ENCODE assay signal across 23 cellular contexts in the genomic region with DNA sequence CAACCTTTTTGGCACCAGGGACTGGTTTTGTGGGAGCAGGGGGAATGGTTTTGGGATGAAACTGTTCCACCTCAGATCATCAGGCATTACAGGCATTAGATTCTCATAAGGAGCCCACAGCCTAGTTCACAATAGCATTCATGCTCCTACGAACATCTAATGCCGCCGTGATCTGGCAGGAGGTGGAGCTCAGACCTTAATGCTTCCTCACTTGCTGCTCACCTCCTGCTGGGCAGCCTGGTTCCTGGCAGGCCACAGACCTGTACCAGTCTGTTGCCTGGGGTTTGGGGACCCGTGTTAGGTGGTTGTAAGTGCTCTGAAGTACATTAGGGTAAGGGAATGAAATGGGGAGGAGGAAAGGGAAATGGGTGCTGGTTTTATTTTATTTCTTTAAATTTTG. TPM values are rescaled to one million over a fixed set of nuclear protein-coding genes. Genes with fewer than 3 reads are reported as not detected.
A peak's percentile ranks its signal among the peaks of the same experiment; 100 is the strongest.
DNase-seq lines count a peak whose midpoint lies in the region; ATAC-seq and TF ChIP-seq lines count a peak whose summit lies in the region.
"Had no signal": no experiment of that assay in that cellular context is flagged by ENCODE, and none has a peak within 500 bp of the region (broad histone marks: within the 10 kb centered on the region; RNA-seq: fewer than 3 reads in every experiment).

No MANE protein-coding gene starts in this region.

- peak overlapping the region; percentile 19; the same call in 1 of the 2 replicates for H3K4me2 ChIP-seq in HCT116 (ENCODE audit: low read length)
- H3K4me2 ChIP-seq in mesendoderm (ENCODE audit: low read length), result no peak overlapping the region

- H3K79me2 ChIP-seq in HCT116 (ENCODE audit: insufficient read depth, low read length), result no peaks in the 10 kb centered on the region
- no peaks in the 10 kb centered on the region for H3K79me2 ChIP-seq in mesendoderm (ENCODE audit: control insufficient read depth, insufficient read depth, low read length)

- no peak overlapping the region for H2BK5ac ChIP-seq in mesendoderm (ENCODE audit: low read length)

- peak; percentile 57; the same call in 1 of the 2 replicates for ATAC-seq in HCT116
- ATAC-seq: activated CD8-positive, alpha-beta memory T cell treated with anti-CD3 and anti-CD28 coated beads, Interleukin-2, amount 10 ng/mL, durations not matched to agents 7 days and 5 days; left colon; Right ventricle myocardium inferior had no signal

- no peak overlapping the region for H4K5ac ChIP-seq in mesendoderm (ENCODE audit: low read length)

- H3K23ac ChIP-seq in mesendoderm (ENCODE audit: low read length), result no peak overlapping the region

- no peaks in the 10 kb centered on the region for H3K79me1 ChIP-seq in mesendoderm (ENCODE audit: low read length)

- H2AFZ ChIP-seq in HCT116 (ENCODE audit: low read depth, low read length, poor library complexity, severe bottlenecking), result no peak overlapping the region
- H2AFZ ChIP-seq: GM23248 had no signal

- no peak overlapping the region for H3K27ac ChIP-seq in HCT116 (ENCODE audit: low read depth, low read length)
- no peak overlapping the region for H3K27ac ChIP-seq in WERI-Rb-1
- H3K27ac ChIP-seq in mesendoderm (ENCODE audit: low read depth, low read length), result no peak overlapping the region
- H3K27ac ChIP-seq: ascending aorta, GM23248, prostate gland, VCaP had no signal

- H4K20me1 ChIP-seq in HCT116 (ENCODE audit: insufficient read depth), result no peaks in the 10 kb centered on the region

- H3K27me3 ChIP-seq in HCT116 (ENCODE audit: insufficient read depth, low read length), result no peaks in the 10 kb centered on the region
- H3K27me3 ChIP-seq in WERI-Rb-1 (ENCODE audit: insufficient read depth, low read depth, severe bottlenecking), result no peaks in the 10 kb centered on the region
- H3K27me3 ChIP-seq in mesendoderm (ENCODE audit: insufficient read depth, low read length, poor library complexity), result no peaks in the 10 kb centered on the region
- H3K27me3 ChIP-seq: ascending aorta, dorsolateral prefrontal cortex, upper lobe of left lung had no signal

- no peaks in the 10 kb centered on the region for H3K9me2 ChIP-seq in HCT116 (ENCODE audit: insufficient read depth)

- no peak overlapping the region for H2AK5ac ChIP-seq in mesendoderm (ENCODE audit: low read length)

- H3K4me1 ChIP-seq in HCT116 (ENCODE audit: control insufficient read depth in 1 of 2, insufficient read depth in 2 of 2, low read length in 2 of 2), result peaks cover 18 to 29% of the 10 kb centered on the region in 2 experiments
- H3K4me1 ChIP-seq in mesendoderm (ENCODE audit: control insufficient read depth, low read depth, low read length), result no peaks in the 10 kb centered on the region
- H3K4me1 ChIP-seq: ascending aorta, prostate gland had no signal

- no peak overlapping the region for H2BK120ac ChIP-seq in mesendoderm (ENCODE audit: low read depth, low read length)

- RAD21 ChIA-PET in HCT116 (lab: Charles Lee; ENCODE audit: low non-redundant PET in 1 of 2, low total read pairs in 2 of 2, uncharacterized antibody in 2 of 2, unreplicated experiment in 2 of 2), result interaction anchor here in 1 of 2 experiments (0.6 kb wide), 1 partner anchor 71 kb away, joined by 3 read pairs; no protein-coding TSS in a partner anchor

- H3K4me3 ChIP-seq in HCT116 (replicated peaks in 1 of 2; ENCODE audit: low read depth in 1 of 2, low read length in 2 of 2) (no peak overlapping the region), WERI-Rb-1 (ENCODE audit: low read depth, low read length) (no peak overlapping the region), mesendoderm (ENCODE audit: low read length) (no peak overlapping the region)
- H3K4me3 ChIP-seq: ascending aorta, dorsolateral prefrontal cortex, GM23248, prostate gland, upper lobe of left lung had no signal

- WGBS in mesendoderm (ENCODE audit: extremely low coverage, insufficient coverage, low lambda C conversion rate), result no CpG with 5 or more reads among the region's 4 CpGs

- H2BK15ac ChIP-seq in mesendoderm (replicated peaks; ENCODE audit: low read depth), result no peak overlapping the region

- no peak for TF ChIP-seq POLR2A in HCT116 (IDR thresholded peaks at IDR 0.05; ENCODE audit: borderline replicate concordance, extremely low read depth, insufficient read depth, insufficient read length)

- POLR2A ChIA-PET in HCT116 (lab: Charles Lee), result no interaction called here

- TF ChIP-seq CTCF in HCT116 (IDR thresholded peaks at IDR 0.05 in 2 of 3, conservative IDR thresholded peaks at IDR 0.05 in 1 of 3; ENCODE audit: borderline replicate concordance in 1 of 3, insufficient read depth in 1 of 3, low read depth in 2 of 3, low read length in 2 of 3) (no peak), WERI-Rb-1 (IDR thresholded peaks at IDR 0.05; ENCODE audit: low read depth, low read length) (peak; percentile 37; the same call in 1 of the 2 replicates)

- no peak overlapping the region for H3K18ac ChIP-seq in mesendoderm (ENCODE audit: low read length)

- no peak overlapping the region for H3K56ac ChIP-seq in mesendoderm (ENCODE audit: low read length)

- CTCF ChIA-PET in HCT116 (lab: Charles Lee), result interaction anchor here (1.6 kb wide), 1 partner anchor 18 kb away, joined by 5 read pairs; no protein-coding TSS in a partner anchor

- H3K9ac ChIP-seq in HCT116 (ENCODE audit: low read length), result no peak overlapping the region
- no peak overlapping the region for H3K9ac ChIP-seq in mesendoderm (ENCODE audit: low read length)
- H3K9ac ChIP-seq: GM23248 had no signal

- H3K36me3 ChIP-seq in HCT116 (ENCODE audit: control insufficient read depth in 1 of 2, insufficient read depth in 2 of 2, low read length in 2 of 2) (no peaks in the 10 kb centered on the region), WERI-Rb-1 (no peaks in the 10 kb centered on the region), mesendoderm (ENCODE audit: control insufficient read depth, insufficient read depth, low read length) (no peaks in the 10 kb centered on the region)
- H3K36me3 ChIP-seq: ascending aorta, prostate gland, upper lobe of left lung had no signal

- DNase-seq in NCI-H2107 treated with DMSO at 0.1 percent for 48 hours (lab: John Stamatoyannopoulos, UW; ENCODE audit: unreplicated experiment), result peak; percentile 48
- DNase-seq in NCI-H2107 (lab: John Stamatoyannopoulos, UW), result no peak
- no peak for DNase-seq in HCT116 (ENCODE audit: low read depth, low spot score)
- peak; percentile 73 for DNase-seq in WERI-Rb-1
- peak; percentile 44 for DNase-seq in mesendoderm
- no peak for DNase-seq in DMS153 (lab: John Stamatoyannopoulos, UW)
- no peak for DNase-seq in NCI-H526 (lab: John Stamatoyannopoulos, UW)
- no peak for DNase-seq in activated CD8-positive, alpha-beta memory T cell treated with anti-CD3 and anti-CD28 coated beads, Interleukin-2, amount 50 U/mL, for 48 hours
- DNase-seq: activated CD4-positive, alpha-beta T cell treated with anti-CD3 and anti-CD28 coated beads, Interleukin-2, amount 50 U/mL, for 1 hour; activated CD8-positive, alpha-beta memory T cell treated with anti-CD3 and anti-CD28 coated beads, Interleukin-2, amount 10 ng/mL, durations not matched to agents 7 days and 5 days; central memory CD4-positive, alpha-beta T cell; DND-41; dorsolateral prefrontal cortex; GM23248; head of caudate nucleus; left colon; NCI-H1092 treated with DMSO at 0.1 percent for 48 hours; NCI-H2029 treated with DMSO at 0.1 percent for 48 hours; upper lobe of left lung had no signal

- BruUV-seq in HCT116 (replicated peaks; lab: Mats Ljungman, UMichigan), result no TSS peak

- H3K4ac ChIP-seq in mesendoderm (ENCODE audit: low read depth, low read length), result no peak overlapping the region

- H4K8ac ChIP-seq in mesendoderm (ENCODE audit: low read depth, low read length), result no peak overlapping the region

- no peaks in the 10 kb centered on the region for H3K9me3 ChIP-seq in HCT116 (ENCODE audit: control insufficient read depth in 1 of 2, insufficient read depth in 1 of 2, low read depth in 1 of 2, low read length in 2 of 2)
- no peaks in the 10 kb centered on the region for H3K9me3 ChIP-seq in WERI-Rb-1 (ENCODE audit: severe bottlenecking)
- H3K9me3 ChIP-seq: ascending aorta, prostate gland, upper lobe of left lung had no signal

- TF ChIP-seq RAD21 in HCT116 (IDR thresholded peaks at IDR 0.05; ENCODE audit: low read depth), result no peak

- intact Hi-C loops in HCT116 (cut with micrococcal nuclease), result loop anchor here (10.0 kb wide), 1 partner anchor 59 kb away; no protein-coding TSS in a partner anchor

TF ChIP-seq in HCT116, 20 proteins besides CTCF, POLR2A, EP300 and RAD21 (continues in another document):
- TF ChIP-seq ZFX (IDR thresholded peaks at IDR 0.05) (no peak), ATF3 (IDR thresholded peaks at IDR 0.05) (no peak), EZH2phosphoT487 (IDR thresholded peaks at IDR 0.05; ENCODE audit: borderline replicate concordance) (no peak), SIN3A (IDR thresholded peaks at IDR 0.05; ENCODE audit: low read depth) (no peak), REST (IDR thresholded peaks at IDR 0.05; ENCODE audit: low read depth) (no peak)

RNA-seq across cellular contexts. Expression of gene CTNNA1, which starts 9.7 kb away (rescaled TPM):
- 313 TPM for total RNA-seq in HCT116 (2021; ENCODE audit: unreplicated experiment)
- 306 and 330 TPM in 2 replicates for polyA plus RNA-seq in HCT116 (2012)
- 144 TPM for polyA plus RNA-seq in mesendoderm (2013, experiment 1 of 2)
- 148 TPM for polyA plus RNA-seq in mesendoderm (2013, experiment 2 of 2)

Comparison
In these comparisons a context has a peak if more than half of its experiments do, and no peak if none do; other contexts are left out.
1. DNase-seq: peak in NCI-H2107 treated with DMSO at 0.1 percent for 48 hours (single experiment), WERI-Rb-1 (single experiment) and mesendoderm (single experiment); none in NCI-H2107 (single experiment), HCT116 (single experiment), DMS153 (single experiment), NCI-H526 (0 of 2) and activated CD8-positive, alpha-beta memory T cell treated with anti-CD3 and anti-CD28 coated beads, Interleukin-2, amount 50 U/mL, for 48 hours (single experiment).